27 cellular contexts compared by ENCODE assay signal in genomic region chr7:51146816-51147586, GRCh38.
"Had no signal": no experiment of that assay in that cellular context is flagged by ENCODE, and none has a peak within 500 bp of the region (broad histone marks: within the 10 kb centered on the region; RNA-seq: fewer than 3 reads in every experiment).

No MANE protein-coding gene starts in this region.

- H3K4me2 ChIP-seq: hepatocyte had no signal

- H3K79me2 ChIP-seq: hepatocyte had no signal

- H3K27ac ChIP-seq: ascending aorta, breast epithelium, cardiac muscle cell, colonic mucosa, esophagus squamous epithelium, gastroesophageal sphincter, heart right ventricle, hepatocyte had no signal

- H3K27me3 ChIP-seq: ascending aorta, breast epithelium, cardiac muscle cell, colonic mucosa, esophagus squamous epithelium, gastroesophageal sphincter, heart right ventricle, hepatocyte had no signal

- DNase-seq: activated CD4-positive, alpha-beta T cell treated with anti-CD3 and anti-CD28 coated beads for 1 hour; activated CD4-positive, alpha-beta T cell treated with anti-CD3 and anti-CD28 coated beads for 4 hours; activated CD4-positive, alpha-beta T cell treated with anti-CD3 and anti-CD28 coated beads, Interleukin-2, amount 50 U/mL, for 1 hour; activated CD4-positive, alpha-beta T cell treated with anti-CD3 and anti-CD28 coated beads, Interleukin-2, amount 50 U/mL, for 48 hours; activated CD8-positive, alpha-beta memory T cell treated with anti-CD3 and anti-CD28 coated beads, Interleukin-2, amount 50 U/mL, for 48 hours; activated CD8-positive, alpha-beta T cell treated with anti-CD3 and anti-CD28 coated beads for 36 hours; activated gamma-delta T cell; activated naive CD4-positive, alpha-beta T cell; activated naive CD4-positive, alpha-beta T cell treated with anti-CD3 and anti-CD28 coated beads, Interleukin-2, amount 10 ng/mL, durations not matched to agents 7 days and 5 days; activated naive CD8-positive, alpha-beta T cell treated with anti-CD3 and anti-CD28 coated beads, Interleukin-2, amount 10 ng/mL, durations not matched to agents 7 days and 5 days; activated T-cell treated with anti-CD3 and anti-CD28 coated beads for 4 hours; activated T-cell treated with anti-CD3 and anti-CD28 coated beads, Interleukin-2, amount 50 U/mL, for 24 hours; activated T-cell treated with anti-CD3 and anti-CD28 coated beads, Interleukin-2, amount 50 U/mL, for 72 hours; central memory CD4-positive, alpha-beta T cell; cerebellar nuclear complex; colonic mucosa; effector CD8-positive, alpha-beta T cell; esophagus squamous epithelium; foreskin melanocyte; heart right ventricle; T-helper 2 cell had no signal

- H3K4me1 ChIP-seq: ascending aorta, breast epithelium, colonic mucosa had no signal

- H2AFZ ChIP-seq: hepatocyte had no signal

- ATAC-seq: activated CD8-positive, alpha-beta T cell treated with anti-CD3 and anti-CD28 coated beads for 36 hours; activated naive CD4-positive, alpha-beta T cell treated with anti-CD3 and anti-CD28 coated beads, Interleukin-2, amount 50 U/mL, for 72 hours; activated T-cell treated with anti-CD3 and anti-CD28 coated beads, Interleukin-2, amount 50 U/mL, for 72 hours; gastroesophageal sphincter; heart right ventricle had no signal

- H3K4me3 ChIP-seq: ascending aorta, breast epithelium, cardiac muscle cell, colonic mucosa, esophagus squamous epithelium, gastroesophageal sphincter, heart right ventricle, hepatocyte had no signal

- H3K36me3 ChIP-seq: ascending aorta, breast epithelium, cardiac muscle cell, colonic mucosa, esophagus squamous epithelium, gastroesophageal sphincter had no signal

- H3K9me3 ChIP-seq: colonic mucosa had no signal
